Comparison of ENCODE assay signal across 1 cellular context in the genomic region with DNA sequence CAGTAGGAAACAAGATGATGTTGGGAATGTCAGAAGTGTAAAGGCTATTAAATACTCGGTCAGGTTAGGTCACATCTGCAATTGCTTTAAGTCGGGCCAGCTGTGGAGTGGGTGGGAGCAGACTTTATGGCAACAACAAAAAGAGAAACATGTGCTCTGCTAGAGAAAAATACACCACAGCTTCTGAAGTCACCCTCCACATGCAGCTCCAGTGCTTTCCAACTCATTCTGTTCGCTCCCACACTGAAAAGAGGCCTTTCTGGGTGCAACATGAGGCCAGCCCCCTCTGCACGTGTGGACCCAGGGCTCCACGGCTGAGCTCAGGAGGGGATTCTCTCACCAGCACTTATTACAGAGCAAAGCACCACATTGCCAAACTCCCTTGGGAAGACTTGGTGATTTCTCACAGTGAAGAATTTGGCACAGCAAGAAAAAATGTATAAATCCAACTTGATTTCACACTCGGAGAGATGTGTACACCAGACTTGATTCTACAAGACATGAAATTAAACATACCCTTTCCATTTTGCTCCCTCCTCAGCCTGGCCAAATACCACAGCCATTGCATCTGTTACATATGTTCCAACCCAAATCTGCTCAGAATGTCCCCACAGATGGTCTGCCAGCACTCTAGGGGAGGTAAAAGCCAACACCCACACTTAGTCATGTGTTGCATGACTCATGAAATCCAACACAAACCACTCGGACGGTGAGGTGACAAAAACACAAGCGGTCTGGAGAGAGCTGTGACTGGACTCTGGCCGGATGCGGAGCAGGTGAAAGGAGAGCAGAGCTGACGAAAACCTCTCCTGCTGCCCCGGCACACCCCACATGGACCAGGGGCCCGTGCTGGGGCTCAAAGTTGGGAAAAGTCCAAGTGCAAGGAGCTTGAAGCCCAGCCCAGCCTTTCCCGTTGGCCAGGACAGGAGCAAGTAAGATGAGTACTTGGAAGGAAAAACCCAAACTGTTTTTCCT.
TF ChIP-seq lines count a peak whose summit lies in the region.

No MANE protein-coding gene starts in this region.

TF ChIP-seq in K562, 482 proteins besides CTCF, POLR2A, EP300 and RAD21 (continued from another document):
- TF ChIP-seq, protein P1, sequence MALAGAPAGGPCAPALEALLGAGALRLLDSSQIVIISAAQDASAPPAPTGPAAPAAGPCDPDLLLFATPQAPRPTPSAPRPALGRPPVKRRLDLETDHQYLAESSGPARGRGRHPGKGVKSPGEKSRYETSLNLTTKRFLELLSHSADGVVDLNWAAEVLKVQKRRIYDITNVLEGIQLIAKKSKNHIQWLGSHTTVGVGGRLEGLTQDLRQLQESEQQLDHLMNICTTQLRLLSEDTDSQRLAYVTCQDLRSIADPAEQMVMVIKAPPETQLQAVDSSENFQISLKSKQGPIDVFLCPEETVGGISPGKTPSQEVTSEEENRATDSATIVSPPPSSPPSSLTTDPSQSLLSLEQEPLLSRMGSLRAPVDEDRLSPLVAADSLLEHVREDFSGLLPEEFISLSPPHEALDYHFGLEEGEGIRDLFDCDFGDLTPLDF (CRISPR knock-in tag; IDR thresholded peaks at IDR 0.05) = no peak
- TF ChIP-seq CBX2 (IDR thresholded peaks at IDR 0.05; ENCODE audit: insufficient read depth, low read length, poor library complexity, severe bottlenecking) (no peak), ERF (CRISPR knock-in tag; IDR thresholded peaks at IDR 0.05) (no peak), NCOA6 (IDR thresholded peaks at IDR 0.05) (no peak), MCM3 (IDR thresholded peaks at IDR 0.05) (no peak), NR4A1 (CRISPR knock-in tag; IDR thresholded peaks at IDR 0.05) (no peak), NR4A1 (tag; IDR thresholded peaks at IDR 0.05) (no peak), C11orf30 (IDR thresholded peaks at IDR 0.05; ENCODE audit: low read depth) (peak; percentile 92), U2AF2 (optimal IDR thresholded peaks at IDR 0.05; ENCODE audit: low read depth, low read length) (no peak), U2AF1 (optimal IDR thresholded peaks at IDR 0.05; ENCODE audit: low read depth, low read length) (no peak), FOXK2 (conservative IDR thresholded peaks at IDR 0.05 in 1 of 2, IDR thresholded peaks at IDR 0.05 in 1 of 2; ENCODE audit: low read depth in 2 of 2) (peak; percentile 59 to 62), NEUROD1 (IDR thresholded peaks at IDR 0.05; ENCODE audit: borderline replicate concordance, low read depth, low read length, partially characterized antibody) (peak; percentile 44), NELFE (IDR thresholded peaks at IDR 0.05; ENCODE audit: insufficient read depth, insufficient read length) (no peak), ZBTB1 (CRISPR knock-in tag; IDR thresholded peaks at IDR 0.05; ENCODE audit: borderline replicate concordance, low read depth) (no peak), SMARCA4 (IDR thresholded peaks at IDR 0.05) (peak; percentile 81; the same call in 1 of the 2 replicates), TRIM28 (IDR thresholded peaks at IDR 0.05) (0 out of 2 replicates have a peak, but pooled peaks have one; percentile 36), BDP1 (IDR thresholded peaks at IDR 0.05; ENCODE audit: insufficient read depth, insufficient read length) (no peak), FOXJ2 (tag; IDR thresholded peaks at IDR 0.05) (no peak; the same call in 1 of the 2 replicates), ZNF140 (CRISPR knock-in tag; IDR thresholded peaks at IDR 0.05) (no peak), GATA2 (CRISPR knock-in tag; IDR thresholded peaks at IDR 0.05) (no peak), FIP1L1 (IDR thresholded peaks at IDR 0.05; ENCODE audit: low read depth, low read length, poor library complexity, severe bottlenecking) (no peak), SMC3 (conservative IDR thresholded peaks at IDR 0.05; ENCODE audit: insufficient read depth, low read depth, low read length) (no peak), MECOM (CRISPR knock-in tag; IDR thresholded peaks at IDR 0.05) (no peak)
- TF ChIP-seq, protein P2, sequence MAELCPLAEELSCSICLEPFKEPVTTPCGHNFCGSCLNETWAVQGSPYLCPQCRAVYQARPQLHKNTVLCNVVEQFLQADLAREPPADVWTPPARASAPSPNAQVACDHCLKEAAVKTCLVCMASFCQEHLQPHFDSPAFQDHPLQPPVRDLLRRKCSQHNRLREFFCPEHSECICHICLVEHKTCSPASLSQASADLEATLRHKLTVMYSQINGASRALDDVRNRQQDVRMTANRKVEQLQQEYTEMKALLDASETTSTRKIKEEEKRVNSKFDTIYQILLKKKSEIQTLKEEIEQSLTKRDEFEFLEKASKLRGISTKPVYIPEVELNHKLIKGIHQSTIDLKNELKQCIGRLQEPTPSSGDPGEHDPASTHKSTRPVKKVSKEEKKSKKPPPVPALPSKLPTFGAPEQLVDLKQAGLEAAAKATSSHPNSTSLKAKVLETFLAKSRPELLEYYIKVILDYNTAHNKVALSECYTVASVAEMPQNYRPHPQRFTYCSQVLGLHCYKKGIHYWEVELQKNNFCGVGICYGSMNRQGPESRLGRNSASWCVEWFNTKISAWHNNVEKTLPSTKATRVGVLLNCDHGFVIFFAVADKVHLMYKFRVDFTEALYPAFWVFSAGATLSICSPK (IDR thresholded peaks at IDR 0.05; ENCODE audit: borderline replicate concordance) = no peak
- TF ChIP-seq, protein P3, sequence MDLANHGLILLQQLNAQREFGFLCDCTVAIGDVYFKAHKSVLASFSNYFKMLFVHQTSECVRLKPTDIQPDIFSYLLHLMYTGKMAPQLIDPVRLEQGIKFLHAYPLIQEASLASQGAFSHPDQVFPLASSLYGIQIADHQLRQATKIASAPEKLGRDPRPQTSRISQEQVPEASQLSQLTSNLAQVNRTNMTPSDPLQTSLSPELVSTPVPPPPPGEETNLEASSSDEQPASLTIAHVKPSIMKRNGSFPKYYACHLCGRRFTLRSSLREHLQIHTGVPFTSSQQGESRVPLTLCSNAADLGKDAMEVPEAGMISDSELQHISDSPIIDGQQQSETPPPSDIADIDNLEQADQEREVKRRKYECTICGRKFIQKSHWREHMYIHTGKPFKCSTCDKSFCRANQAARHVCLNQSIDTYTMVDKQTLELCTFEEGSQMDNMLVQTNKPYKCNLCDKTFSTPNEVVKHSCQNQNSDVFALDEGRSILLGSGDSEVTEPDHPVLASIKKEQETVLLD (IDR thresholded peaks at IDR 0.05) = no peak
